11 cellular contexts compared by ENCODE assay signal in the genomic region with DNA sequence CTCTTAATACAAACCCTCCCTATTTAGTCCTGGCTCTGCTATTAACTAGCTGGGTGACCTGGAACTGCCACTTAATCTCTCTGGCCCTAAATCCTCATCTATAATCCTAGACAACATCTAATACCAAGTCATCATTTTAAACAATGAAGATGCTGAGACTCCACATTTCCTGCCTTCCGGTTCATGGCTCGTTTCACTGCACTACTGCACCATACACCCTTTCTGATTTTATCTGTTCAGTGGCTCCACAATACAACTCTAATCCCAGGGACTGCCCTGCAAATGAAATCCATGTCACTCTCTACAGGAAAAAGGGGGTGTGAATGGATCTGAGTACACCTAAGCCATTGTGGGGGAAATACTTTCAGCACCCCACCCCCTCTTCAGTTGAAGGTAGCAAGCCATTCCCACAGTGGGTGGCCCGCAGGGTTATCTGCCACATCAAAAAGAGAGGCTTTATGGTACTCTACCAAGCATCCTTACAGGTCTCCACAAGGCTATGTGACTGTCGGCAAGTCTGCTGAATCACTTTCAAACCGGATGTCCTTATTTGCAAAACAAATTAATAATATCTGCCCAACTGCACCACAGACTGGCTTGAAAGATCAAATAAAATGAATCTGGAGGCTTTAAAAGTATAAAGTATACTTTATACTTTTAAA.
DNase-seq lines count a peak whose midpoint lies in the region; ATAC-seq and TF ChIP-seq lines count a peak whose summit lies in the region.
"Had no signal": no experiment of that assay in that cellular context is flagged by ENCODE, and none has a peak within 500 bp of the region (broad histone marks: within the 10 kb centered on the region; RNA-seq: fewer than 3 reads in every experiment).

No MANE protein-coding gene starts in this region.

- H3K4me1 Mint-ChIP-seq in stimulated activated naive CD8-positive, alpha-beta T cell treated with anti-CD3 and anti-CD28 coated beads, Interleukin-15, amount 100 ng/mL, for 72 hours: peaks cover 7% of the 10 kb centered on the region
- H3K4me1 Mint-ChIP-seq in Calu3 (ENCODE audit: low read depth, unreplicated experiment): peaks cover 60% of the 10 kb centered on the region
- H3K4me1 Mint-ChIP-seq in activated T-helper 2 cell treated with anti-CD3 and anti-CD28 coated beads, Interferon-gamma antibody, Interleukin-2, Interleukin-4, amounts not matched to agents 10 μg/mL and 5 μg/mL and 100 μg/mL, durations not matched to agents 14 hours and 24 hours and 36 hours (ENCODE audit: low read depth): peaks cover 5% of the 10 kb centered on the region

- H3K27me3 Mint-ChIP-seq in stimulated activated naive CD8-positive, alpha-beta T cell treated with anti-CD3 and anti-CD28 coated beads, Interleukin-15, amount 100 ng/mL, for 72 hours: peaks cover 50% of the 10 kb centered on the region
- no peaks in the 10 kb centered on the region for H3K27me3 Mint-ChIP-seq in Calu3 (ENCODE audit: unreplicated experiment)
- H3K27me3 Mint-ChIP-seq in activated T-helper 2 cell treated with anti-CD3 and anti-CD28 coated beads, Interferon-gamma antibody, Interleukin-2, Interleukin-4, amounts not matched to agents 10 μg/mL and 5 μg/mL and 100 μg/mL, durations not matched to agents 14 hours and 24 hours and 36 hours (ENCODE audit: low read depth): peaks cover 15% of the 10 kb centered on the region

- no peak overlapping the region for H3K27ac Mint-ChIP-seq in stimulated activated naive CD8-positive, alpha-beta T cell treated with anti-CD3 and anti-CD28 coated beads, Interleukin-15, amount 100 ng/mL, for 72 hours
- no peak overlapping the region for H3K27ac Mint-ChIP-seq in Calu3 (ENCODE audit: unreplicated experiment)
- H3K27ac Mint-ChIP-seq in activated T-helper 2 cell treated with anti-CD3 and anti-CD28 coated beads, Interferon-gamma antibody, Interleukin-2, Interleukin-4, amounts not matched to agents 10 μg/mL and 5 μg/mL and 100 μg/mL, durations not matched to agents 14 hours and 24 hours and 36 hours: no peak overlapping the region
- H3K27ac Mint-ChIP-seq: dendritic cell treated with granulocyte-macrophage colony-stimulating factor and Interleukin-4, amounts not matched to agents 40 ng/mL and 50 ng/mL, for 4 days had no signal

- no peaks in the 10 kb centered on the region for H3K36me3 Mint-ChIP-seq in Calu3 (ENCODE audit: insufficient read depth, unreplicated experiment)
- H3K36me3 Mint-ChIP-seq in activated T-helper 2 cell treated with anti-CD3 and anti-CD28 coated beads, Interferon-gamma antibody, Interleukin-2, Interleukin-4, amounts not matched to agents 10 μg/mL and 5 μg/mL and 100 μg/mL, durations not matched to agents 14 hours and 24 hours and 36 hours (ENCODE audit: low read depth): no peaks in the 10 kb centered on the region

- H3K9me3 Mint-ChIP-seq in stimulated activated naive CD8-positive, alpha-beta T cell treated with anti-CD3 and anti-CD28 coated beads, Interleukin-15, amount 100 ng/mL, for 72 hours: no peaks in the 10 kb centered on the region
- peaks cover 2% of the 10 kb centered on the region for H3K9me3 Mint-ChIP-seq in Calu3 (ENCODE audit: low read depth, unreplicated experiment)
- H3K9me3 Mint-ChIP-seq in activated T-helper 2 cell treated with anti-CD3 and anti-CD28 coated beads, Interferon-gamma antibody, Interleukin-2, Interleukin-4, amounts not matched to agents 10 μg/mL and 5 μg/mL and 100 μg/mL, durations not matched to agents 14 hours and 24 hours and 36 hours: no peaks in the 10 kb centered on the region
- H3K9me3 Mint-ChIP-seq: dendritic cell treated with granulocyte-macrophage colony-stimulating factor and Interleukin-4, amounts not matched to agents 40 ng/mL and 50 ng/mL, for 4 days had no signal

- intact Hi-C loops in Calu3 (cut with micrococcal nuclease; ENCODE audit: unreplicated experiment): no loop called here
- intact Hi-C loops in activated T-helper 2 cell treated with anti-CD3 and anti-CD28 coated beads, Interferon-gamma antibody, Interleukin-2, Interleukin-4, amounts not matched to agents 10 μg/mL and 5 μg/mL and 100 μg/mL, durations not matched to agents 14 hours and 24 hours and 36 hours (cut with micrococcal nuclease): no loop called here

- BruUV-seq in Calu3 (replicated peaks; lab: Mats Ljungman, UMichigan): no TSS peak

- H3K4me3 Mint-ChIP-seq in stimulated activated naive CD8-positive, alpha-beta T cell treated with anti-CD3 and anti-CD28 coated beads, Interleukin-15, amount 100 ng/mL, for 72 hours: no peak overlapping the region
- H3K4me3 Mint-ChIP-seq in Calu3 (ENCODE audit: low read depth, unreplicated experiment): no peak overlapping the region
- H3K4me3 Mint-ChIP-seq in activated T-helper 2 cell treated with anti-CD3 and anti-CD28 coated beads, Interferon-gamma antibody, Interleukin-2, Interleukin-4, amounts not matched to agents 10 μg/mL and 5 μg/mL and 100 μg/mL, durations not matched to agents 14 hours and 24 hours and 36 hours (ENCODE audit: low read depth): no peak overlapping the region
- H3K4me3 Mint-ChIP-seq: dendritic cell treated with granulocyte-macrophage colony-stimulating factor and Interleukin-4, amounts not matched to agents 40 ng/mL and 50 ng/mL, for 4 days had no signal

- CTCF ChIA-PET in Calu3 (lab: Charles Lee): interaction anchor here (0.6 kb wide), 1 partner anchor 93 kb away, joined by 3 read pairs; no protein-coding TSS in a partner anchor

- peak in 1 of 2 donors; percentile 4 for DNase-seq in stimulated activated naive CD8-positive, alpha-beta T cell treated with anti-CD3 and anti-CD28 coated beads, Interleukin-15, amount 100 ng/mL, for 72 hours
- DNase-seq in stimulated activated naive CD8-positive, alpha-beta T cell treated with anti-CD3 and anti-CD28 coated beads, Interleukin-15, Interleukin-2, amounts not matched to agents 100 U/mL and 50 U/mL, for 24 hours: no peak
- peak; percentile 97 for DNase-seq in SW480 (ENCODE audit: low spot score)
- DNase-seq in Calu3: no peak
- DNase-seq in NCI-H1930 (lab: John Stamatoyannopoulos, UW): no peak
- no peak for DNase-seq in activated T-helper 2 cell treated with anti-CD3 and anti-CD28 coated beads, Interferon-gamma antibody, Interleukin-2, Interleukin-4, amounts not matched to agents 10 μg/mL and 5 μg/mL and 100 μg/mL, durations not matched to agents 14 hours and 24 hours and 36 hours (ENCODE audit: low spot score)
- DNase-seq in NCI-H1105 treated with DMSO at 0.1 percent for 48 hours (lab: John Stamatoyannopoulos, UW): no peak
- DNase-seq: BE2C, IMR-90 had no signal

- no peak for TF ChIP-seq CTCF in Calu3 (IDR thresholded peaks at IDR 0.05; ENCODE audit: unreplicated experiment)

- ATAC-seq in stimulated activated naive CD8-positive, alpha-beta T cell treated with anti-CD3 and anti-CD28 coated beads, Interleukin-15, amount 100 ng/mL, for 72 hours: peak; percentile 71
- ATAC-seq in stimulated activated naive CD8-positive, alpha-beta T cell treated with anti-CD3 and anti-CD28 coated beads, Interleukin-15, Interleukin-2, amounts not matched to agents 100 U/mL and 50 U/mL, for 24 hours: no peak
- ATAC-seq in HG02943 (IDR thresholded peaks at IDR 0.05; ENCODE audit: low read depth, unreplicated experiment): peak; percentile 88
